In the genomic region with DNA sequence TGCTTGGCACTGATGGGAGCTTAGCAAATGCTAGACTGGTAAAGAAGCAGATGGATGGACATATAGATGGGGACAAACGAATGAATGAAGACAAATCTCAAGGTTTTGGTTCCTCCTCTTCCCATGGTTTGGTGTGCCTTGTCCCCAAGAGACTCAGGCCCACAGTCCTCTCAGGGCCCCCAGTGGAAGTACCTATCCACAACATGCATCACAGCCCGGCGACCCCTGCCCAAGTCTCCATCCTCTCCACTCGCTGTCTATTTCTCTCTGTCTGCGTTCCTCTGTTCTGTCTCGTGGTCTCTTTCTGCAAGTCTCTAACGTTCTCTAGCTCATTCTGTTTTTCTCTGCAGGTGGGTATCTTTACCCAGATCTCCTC, we compare ENCODE assay signal across 21 cellular contexts.
"Had no signal": no experiment of that assay in that cellular context is flagged by ENCODE, and none has a peak within 500 bp of the region (broad histone marks: within the 10 kb centered on the region; RNA-seq: fewer than 3 reads in every experiment).

No MANE protein-coding gene starts in this region.

- DNase-seq: activated CD4-positive, alpha-beta T cell treated with anti-CD3 and anti-CD28 coated beads for 48 hours; activated CD4-positive, alpha-beta T cell treated with anti-CD3 and anti-CD28 coated beads, Interleukin-2, amount 50 U/mL, for 48 hours; activated CD4-positive, CD25-positive, alpha-beta regulatory T cell treated with anti-CD3 and anti-CD28 coated beads, Interleukin-2, amount 50 U/mL, for 72 hours; activated CD8-positive, alpha-beta memory T cell treated with anti-CD3 and anti-CD28 coated beads, Interleukin-2, amount 10 ng/mL, durations not matched to agents 7 days and 5 days; activated effector memory CD4-positive, alpha-beta T cell treated with Interleukin-2 at 50 U/mL for 16 hours; activated naive CD4-positive, alpha-beta T cell; activated naive CD8-positive, alpha-beta T cell treated with anti-CD3 and anti-CD28 coated beads, Interleukin-2, amount 50 U/mL, for 24 hours; activated T-cell treated with anti-CD3 and anti-CD28 coated beads, Interleukin-2, amount 50 U/mL, for 24 hours; amniotic stem cell; brain microvascular endothelial cell; NCI-H1092; NCI-H1417 treated with DMSO at 0.1 percent for 48 hours; NCI-H1694; NCI-H2029 treated with DMSO at 0.1 percent for 48 hours; NCI-H524; SIG-M5; T-helper 17 cell; T-helper 9 cell had no signal

- H3K4me3 ChIP-seq: cardiac muscle cell had no signal

- ATAC-seq: activated CD8-positive, alpha-beta memory T cell treated with anti-CD3 and anti-CD28 coated beads, Interleukin-2, amount 10 ng/mL, durations not matched to agents 7 days and 5 days; activated naive CD4-positive, alpha-beta T cell treated with anti-CD3 and anti-CD28 coated beads, Interleukin-2, amount 50 U/mL, for 72 hours; activated naive CD8-positive, alpha-beta T cell treated with anti-CD3 and anti-CD28 coated beads, Interleukin-2, amount 50 U/mL, for 24 hours; T-helper 17 cell had no signal

- H3K36me3 ChIP-seq: brain microvascular endothelial cell, cardiac muscle cell had no signal

- H3K27me3 ChIP-seq: brain microvascular endothelial cell, cardiac muscle cell had no signal

- H3K27ac ChIP-seq: brain microvascular endothelial cell, cardiac muscle cell, KMS-11 had no signal
